In the genomic region with DNA sequence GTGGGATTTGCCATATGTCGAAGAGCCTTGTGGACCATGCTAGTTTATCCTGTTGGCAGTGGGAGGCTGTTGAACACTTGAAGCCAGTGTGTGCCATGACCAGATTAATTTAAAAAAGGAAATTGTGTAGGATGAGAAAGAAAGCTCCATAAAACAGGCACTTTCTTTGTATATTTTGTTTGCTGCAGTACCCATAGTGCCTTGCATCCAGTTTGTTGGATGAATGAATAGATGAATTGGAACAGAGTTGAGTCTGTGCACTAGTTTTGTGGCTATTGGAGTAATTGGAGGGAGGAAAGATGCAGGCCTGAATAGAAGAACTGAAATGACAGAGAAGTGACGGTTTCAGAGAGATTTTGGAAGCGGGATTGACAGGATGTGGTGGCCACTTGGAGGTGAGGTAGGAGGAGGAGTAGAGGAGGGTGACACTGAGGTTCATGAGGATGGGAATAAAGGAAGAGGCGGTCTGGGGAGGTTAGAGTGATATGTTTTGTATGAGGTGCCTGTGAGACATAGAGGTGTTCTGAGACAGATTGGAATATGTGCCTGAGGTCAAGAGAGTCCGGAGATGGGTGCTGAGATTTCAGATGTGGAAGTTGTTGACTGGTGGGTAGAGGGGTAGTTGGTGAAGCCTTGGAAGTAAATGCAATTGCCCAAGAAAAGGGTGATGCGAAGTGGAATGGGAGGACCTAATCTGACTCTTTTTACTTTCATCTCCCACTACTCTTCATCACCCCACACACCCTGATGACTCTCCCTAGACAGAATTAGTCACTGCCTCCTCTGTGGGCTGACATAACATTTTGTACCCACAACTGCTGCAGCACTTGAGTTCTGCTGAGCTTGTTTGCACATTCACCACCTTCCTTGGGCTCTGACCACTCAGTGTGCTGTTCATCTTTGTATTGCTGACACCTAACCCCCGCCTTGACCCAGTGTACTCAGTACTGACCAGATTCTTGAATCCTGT, we compare ENCODE assay signal across 8 cellular contexts. TPM values are rescaled to one million over a fixed set of nuclear protein-coding genes. Genes with fewer than 3 reads are reported as not detected.
DNase-seq lines count a peak whose midpoint lies in the region; ATAC-seq lines count a peak whose summit lies in the region.

No MANE protein-coding gene starts in this region.

- H3K9me3 Mint-ChIP-seq in activated naive CD4-positive, alpha-beta T cell treated with anti-CD3 and anti-CD28 coated beads, Interleukin-2, amount 50 U/mL, for 24 hours = no peaks in the 10 kb centered on the region

- peak overlapping the region; percentile 84 for H3K27ac Mint-ChIP-seq in activated naive CD4-positive, alpha-beta T cell treated with anti-CD3 and anti-CD28 coated beads, Interleukin-2, amount 50 U/mL, for 24 hours

- peaks cover 34% of the 10 kb centered on the region for H3K36me3 Mint-ChIP-seq in activated naive CD4-positive, alpha-beta T cell treated with anti-CD3 and anti-CD28 coated beads, Interleukin-2, amount 50 U/mL, for 24 hours

- peak overlapping the region; percentile 80 for H3K4me3 Mint-ChIP-seq in activated naive CD4-positive, alpha-beta T cell treated with anti-CD3 and anti-CD28 coated beads, Interleukin-2, amount 50 U/mL, for 24 hours

- peak; percentile 63 for DNase-seq in stimulated activated naive CD4-positive, alpha-beta T cell treated with Interleukin-2 at 50 U/mL for 16 hours (lab: John Stamatoyannopoulos, UW)
- DNase-seq in stimulated activated naive CD4-positive, alpha-beta T cell (lab: John Stamatoyannopoulos, UW) = no peak
- DNase-seq in myocyte (ENCODE audit: low read depth) (peak; percentile 56), NCI-H345 treated with DMSO at 0.1 percent for 48 hours (lab: John Stamatoyannopoulos, UW; ENCODE audit: unreplicated experiment) (no peak), NOMO-1 (lab: John Stamatoyannopoulos, UW; ENCODE audit: unreplicated experiment in 2 of 2) (no peak)

- no peak for ATAC-seq in HG03196 (IDR thresholded peaks at IDR 0.05; ENCODE audit: unreplicated experiment)
- ATAC-seq in HG03442 (IDR thresholded peaks at IDR 0.05; ENCODE audit: unreplicated experiment) = no peak

- H3K4me1 Mint-ChIP-seq in activated naive CD4-positive, alpha-beta T cell treated with anti-CD3 and anti-CD28 coated beads, Interleukin-2, amount 50 U/mL, for 24 hours = peaks cover 80% of the 10 kb centered on the region

- H3K27me3 Mint-ChIP-seq in activated naive CD4-positive, alpha-beta T cell treated with anti-CD3 and anti-CD28 coated beads, Interleukin-2, amount 50 U/mL, for 24 hours = no peaks in the 10 kb centered on the region

RNA-seq across cellular contexts. Expression of a gene that starts 5.1 kb away (rescaled TPM):
- 38.8 and 44.6 TPM in 2 replicates for total RNA-seq in myocyte
- polyA plus RNA-seq in myocyte (2012) = 81.7 TPM

RNA-seq across cellular contexts. Expression of a gene that starts 39.0 kb away (rescaled TPM):
- total RNA-seq in myocyte = 1.2 TPM in 1 of 2 replicates, not detected in the other
- 0.39 TPM for polyA plus RNA-seq in myocyte (2012)

RNA-seq across cellular contexts. Expression of a gene that starts 52.9 kb away (rescaled TPM):
- 5.2 and 6.4 TPM in 2 replicates for total RNA-seq in myocyte
- 6.9 TPM for polyA plus RNA-seq in myocyte (2012)

Comparison
In these comparisons a context has a peak if more than half of its experiments do, and no peak if none do; other contexts are left out.
1. DNase-seq: peak in stimulated activated naive CD4-positive, alpha-beta T cell treated with Interleukin-2 at 50 U/mL for 16 hours (single experiment) and myocyte (single experiment); none in stimulated activated naive CD4-positive, alpha-beta T cell (0 of 6), NCI-H345 treated with DMSO at 0.1 percent for 48 hours (single experiment) and NOMO-1 (0 of 2).